In the genomic region with DNA sequence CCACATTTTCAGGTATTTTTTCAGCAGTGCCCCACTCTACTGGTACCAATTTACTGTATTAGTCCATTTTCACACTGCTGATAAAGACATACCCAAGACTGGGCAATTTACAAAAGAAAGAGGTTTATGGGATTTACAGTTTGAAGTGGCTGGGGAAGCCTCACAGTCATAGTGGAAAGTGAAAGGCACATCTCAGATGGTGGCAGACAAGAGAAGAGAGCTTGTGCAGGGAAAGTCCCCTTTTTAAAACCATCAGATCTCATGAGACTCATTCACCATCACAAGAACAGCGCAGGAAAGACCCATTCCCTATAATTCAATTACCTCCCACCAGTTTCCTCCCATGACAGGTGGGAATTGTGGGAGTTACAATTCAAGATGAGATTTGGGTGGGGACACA, we compare ENCODE assay signal across 8 cellular contexts. TPM values are rescaled to one million over a fixed set of nuclear protein-coding genes. Genes with fewer than 3 reads are reported as not detected.
A peak's percentile ranks its signal among the peaks of the same experiment; 100 is the strongest.
DNase-seq lines count a peak whose midpoint lies in the region; ATAC-seq lines count a peak whose summit lies in the region.
"Not testable (repeated sequence)": the region's sequence is repeated elsewhere in the genome, so short reads cannot be mapped to it uniquely, and the experiment has no call there.

No MANE protein-coding gene starts in this region.

- CTCF ChIA-PET in activated CD4-positive, alpha-beta T cell treated with anti-CD3 and anti-CD28 coated beads for 36 hours (lab: Charles Lee) = not testable (repeated sequence)

- H3K4me1 Mint-ChIP-seq in activated CD4-positive, alpha-beta T cell treated with anti-CD3 and anti-CD28 coated beads for 36 hours = peaks cover 21% of the 10 kb centered on the region
- peaks cover 25% of the 10 kb centered on the region for H3K4me1 Mint-ChIP-seq in activated T-cell treated with anti-CD3 and anti-CD28 coated beads, Interleukin-2, amount 50 U/mL, for 72 hours (ENCODE audit: low read depth)
- H3K4me1 Mint-ChIP-seq in memory B cell = peaks cover 32% of the 10 kb centered on the region
- peaks cover 46% of the 10 kb centered on the region for H3K4me1 Mint-ChIP-seq in stimulated activated effector memory CD8-positive, alpha-beta T cell treated with anti-CD3 and anti-CD28 coated beads, Interleukin-12 subunit alpha, Interleukin-12 subunit beta, amount 100 ng/mL, for 72 hours

- H3K4me3 Mint-ChIP-seq in activated CD4-positive, alpha-beta T cell treated with anti-CD3 and anti-CD28 coated beads for 36 hours; activated T-cell treated with anti-CD3 and anti-CD28 coated beads, Interleukin-2, amount 50 U/mL, for 72 hours; stimulated activated effector memory CD8-positive, alpha-beta T cell treated with anti-CD3 and anti-CD28 coated beads, Interleukin-12 subunit alpha, Interleukin-12 subunit beta, amount 100 ng/mL, for 72 hours: not testable (repeated sequence)
- H3K4me3 Mint-ChIP-seq in memory B cell = peak overlapping the region; percentile 2

- peak; percentile 42 for DNase-seq in activated CD4-positive, alpha-beta T cell treated with anti-CD3 and anti-CD28 coated beads for 36 hours
- DNase-seq in activated T-cell treated with anti-CD3 and anti-CD28 coated beads, Interleukin-2, amount 50 U/mL, for 72 hours = peak; percentile 12
- not testable (repeated sequence) for DNase-seq in activated naive CD4-positive, alpha-beta T cell treated with anti-CD3 and anti-CD28 coated beads, Interleukin-2, amount 50 U/mL, for 72 hours (ENCODE audit: low spot score in 2 of 2); memory B cell (ENCODE audit: low spot score in 2 of 2); stimulated activated effector memory CD8-positive, alpha-beta T cell treated with anti-CD3 and anti-CD28 coated beads, Interleukin-12 subunit alpha, Interleukin-12 subunit beta, amount 100 ng/mL, for 72 hours (ENCODE audit: low spot score in 2 of 2)

- POLR2A ChIA-PET in activated CD4-positive, alpha-beta T cell treated with anti-CD3 and anti-CD28 coated beads for 36 hours (lab: Charles Lee) = not testable (repeated sequence)

- H3K9me3 Mint-ChIP-seq in activated CD4-positive, alpha-beta T cell treated with anti-CD3 and anti-CD28 coated beads for 36 hours (ENCODE audit: low read depth) = peaks cover 12% of the 10 kb centered on the region
- not testable (repeated sequence) for H3K9me3 Mint-ChIP-seq in activated T-cell treated with anti-CD3 and anti-CD28 coated beads, Interleukin-2, amount 50 U/mL, for 72 hours; memory B cell; stimulated activated effector memory CD8-positive, alpha-beta T cell treated with anti-CD3 and anti-CD28 coated beads, Interleukin-12 subunit alpha, Interleukin-12 subunit beta, amount 100 ng/mL, for 72 hours
- H3K9me3 Mint-ChIP-seq in activated naive CD4-positive, alpha-beta T cell treated with anti-CD3 and anti-CD28 coated beads, Interleukin-2, amount 50 U/mL, for 72 hours = peaks cover 4 to 14% of the 10 kb centered on the region in 2 donors

- peaks cover 18% of the 10 kb centered on the region for H3K36me3 Mint-ChIP-seq in activated CD4-positive, alpha-beta T cell treated with anti-CD3 and anti-CD28 coated beads for 36 hours (ENCODE audit: low read depth)
- peaks cover 14 to 19% of the 10 kb centered on the region in 2 donors for H3K36me3 Mint-ChIP-seq in activated T-cell treated with anti-CD3 and anti-CD28 coated beads, Interleukin-2, amount 50 U/mL, for 72 hours (ENCODE audit: insufficient read depth in 2 of 2)
- H3K36me3 Mint-ChIP-seq in activated naive CD4-positive, alpha-beta T cell treated with anti-CD3 and anti-CD28 coated beads, Interleukin-2, amount 50 U/mL, for 72 hours = peaks cover 21 to 26% of the 10 kb centered on the region in 2 donors
- H3K36me3 Mint-ChIP-seq in memory B cell = peaks cover 35% of the 10 kb centered on the region
- not testable (repeated sequence) for H3K36me3 Mint-ChIP-seq in stimulated activated effector memory CD8-positive, alpha-beta T cell treated with anti-CD3 and anti-CD28 coated beads, Interleukin-12 subunit alpha, Interleukin-12 subunit beta, amount 100 ng/mL, for 72 hours

- ATAC-seq in GM18520 (IDR thresholded peaks at IDR 0.05; ENCODE audit: unreplicated experiment) = peak; percentile 44
- peak; percentile 51 for ATAC-seq in GM21360 (IDR thresholded peaks at IDR 0.05; ENCODE audit: unreplicated experiment)
- ATAC-seq in HG02798 (IDR thresholded peaks at IDR 0.05; ENCODE audit: poor library complexity, unreplicated experiment) = peak; percentile 42
- ATAC-seq in activated CD4-positive, alpha-beta T cell treated with anti-CD3 and anti-CD28 coated beads for 36 hours = peak; percentile 58
- ATAC-seq in activated T-cell treated with anti-CD3 and anti-CD28 coated beads, Interleukin-2, amount 50 U/mL, for 72 hours (replicated peaks in 1 of 2) = peak; percentile 42 to 75
- ATAC-seq in activated naive CD4-positive, alpha-beta T cell treated with anti-CD3 and anti-CD28 coated beads, Interleukin-2, amount 50 U/mL, for 72 hours = peak; percentile 52 to 73
- not testable (repeated sequence) for ATAC-seq in memory B cell (ENCODE audit: low read depth)
- peak; percentile 58 for ATAC-seq in stimulated activated effector memory CD8-positive, alpha-beta T cell treated with anti-CD3 and anti-CD28 coated beads, Interleukin-12 subunit alpha, Interleukin-12 subunit beta, amount 100 ng/mL, for 72 hours

- intact Hi-C loops in activated CD4-positive, alpha-beta T cell treated with anti-CD3 and anti-CD28 coated beads for 36 hours (cut with DNase I, micrococcal nuclease) = not testable (repeated sequence)

- H3K27me3 Mint-ChIP-seq in activated CD4-positive, alpha-beta T cell treated with anti-CD3 and anti-CD28 coated beads for 36 hours; activated T-cell treated with anti-CD3 and anti-CD28 coated beads, Interleukin-2, amount 50 U/mL, for 72 hours (ENCODE audit: low read depth); memory B cell: not testable (repeated sequence)

- not testable (repeated sequence) for H3K27ac Mint-ChIP-seq in activated CD4-positive, alpha-beta T cell treated with anti-CD3 and anti-CD28 coated beads for 36 hours; activated T-cell treated with anti-CD3 and anti-CD28 coated beads, Interleukin-2, amount 50 U/mL, for 72 hours; activated naive CD4-positive, alpha-beta T cell treated with anti-CD3 and anti-CD28 coated beads, Interleukin-2, amount 50 U/mL, for 72 hours; memory B cell; stimulated activated effector memory CD8-positive, alpha-beta T cell treated with anti-CD3 and anti-CD28 coated beads, Interleukin-12 subunit alpha, Interleukin-12 subunit beta, amount 100 ng/mL, for 72 hours

RNA-seq across cellular contexts. Expression of a gene that starts 15.1 kb away (rescaled TPM):
- total RNA-seq in activated CD4-positive, alpha-beta T cell treated with anti-CD3 and anti-CD28 coated beads for 36 hours = 1 to 10 TPM; 6.7 to 8.0 TPM
- 1 to 10 TPM; 8.4 to 9.1 TPM for total RNA-seq in activated T-cell treated with anti-CD3 and anti-CD28 coated beads, Interleukin-2, amount 50 U/mL, for 72 hours
- 10 to 100 TPM in 1 of 2 donors, 1 to 10 TPM in 1; 6.0 to 13.8 TPM for total RNA-seq in activated naive CD4-positive, alpha-beta T cell treated with anti-CD3 and anti-CD28 coated beads, Interleukin-2, amount 50 U/mL, for 72 hours
